In genomic region chr15:74540135-74540760, GRCh38 we compare ENCODE assay signal across 8 cellular contexts. TPM values are rescaled to one million over a fixed set of nuclear protein-coding genes. Genes with fewer than 3 reads are reported as not detected.
DNase-seq lines count a peak whose midpoint lies in the region; ATAC-seq and TF ChIP-seq lines count a peak whose summit lies in the region.

No MANE protein-coding gene starts in this region.

- H3K27me3 ChIP-seq in HUES64 (ENCODE audit: insufficient read depth, low read length) (no peaks in the 10 kb centered on the region), adipocyte (replicated peaks; ENCODE audit: control insufficient read depth, insufficient read depth, low read length) (no peaks in the 10 kb centered on the region), thoracic aorta (replicated peaks; ENCODE audit: insufficient read depth) (no peaks in the 10 kb centered on the region)

- 13% methylated on average over 19 of the region's 19 CpGs for WGBS in HUES64

- H3K9ac ChIP-seq in HUES64 (ENCODE audit: low read depth, low read length) (peak overlapping the region; percentile 91), adipocyte (ENCODE audit: low read length) (peak overlapping the region; percentile 86)

- H3K27ac ChIP-seq in HUES64 (ENCODE audit: low read depth, low read length) (peak overlapping the region; percentile 92), thoracic aorta (peak overlapping the region; percentile 11 to 12)

- peak; percentile 14 for DNase-seq in NOMO-1 treated with DMSO at 0.1 percent for 48 hours (lab: John Stamatoyannopoulos, UW; ENCODE audit: unreplicated experiment)
- DNase-seq in NOMO-1 treated with dmso at 0.1 percent for 144 hours (lab: John Stamatoyannopoulos, UW; ENCODE audit: unreplicated experiment), result no peak
- DNase-seq in adipocyte (ENCODE audit: low read depth), result peak; percentile 33
- peak; percentile 22 for DNase-seq in kidney glomerular epithelial cell (lab: John Stamatoyannopoulos, UW)
- DNase-seq in thoracic aorta (ENCODE audit: low spot score), result no peak
- DNase-seq in Ammon's horn (ENCODE audit: low spot score), result no peak
- DNase-seq in nucleus accumbens (lab: John Stamatoyannopoulos, UW), result no peak

- H3K36me3 ChIP-seq in HUES64 (ENCODE audit: insufficient read depth, low read length) (peaks cover 12% of the 10 kb centered on the region), adipocyte (ENCODE audit: control insufficient read depth, insufficient read depth, low read length, severe bottlenecking) (no peaks in the 10 kb centered on the region), thoracic aorta (no peaks in the 10 kb centered on the region)

- H3K4me3 ChIP-seq in HUES64 (ENCODE audit: low read length) (peak overlapping the region; percentile 97), adipocyte (ENCODE audit: low read length) (peak overlapping the region; percentile 86), thoracic aorta (peak overlapping the region; percentile 99)

- no peak for TF ChIP-seq CTCF in thoracic aorta (IDR thresholded peaks at IDR 0.05)

- no peaks in the 10 kb centered on the region for H3K9me3 ChIP-seq in HUES64 (ENCODE audit: insufficient read depth, low read depth, low read length)
- no peaks in the 10 kb centered on the region for H3K9me3 ChIP-seq in adipocyte (ENCODE audit: control insufficient read depth, low read length)
- no peaks in the 10 kb centered on the region for H3K9me3 ChIP-seq in thoracic aorta

- ATAC-seq in thoracic aorta (ENCODE audit: insufficient number of reproducible peaks, low FRiP score, low read depth), result peak; percentile 21

- H3K4me1 ChIP-seq in HUES64 (ENCODE audit: insufficient read depth, low read length) (peaks cover 25% of the 10 kb centered on the region), adipocyte (ENCODE audit: control insufficient read depth, insufficient read depth, low read length) (peaks cover 24% of the 10 kb centered on the region), thoracic aorta (ENCODE audit: control insufficient read depth in 1 of 2, low read depth in 2 of 2) (peaks cover 7 to 24% of the 10 kb centered on the region in 2 donors)

RNA-seq across cellular contexts. Expression of gene ARID3B, which starts 0.8 kb away (rescaled TPM):
- 85.6 TPM for polyA plus RNA-seq in HUES64 (2013, experiment 1 of 2)
- 88.1 TPM for polyA plus RNA-seq in HUES64 (2013, experiment 2 of 2)
- total RNA-seq in thoracic aorta, result 10 to 100 TPM in 1 of 2 donors, 1 to 10 TPM in 1; 8.9 to 15.0 TPM

Comparison
In these comparisons a context has a peak if more than half of its experiments do, and no peak if none do; other contexts are left out.
1. DNase-seq: peak in NOMO-1 treated with DMSO at 0.1 percent for 48 hours (single experiment), adipocyte (single experiment) and kidney glomerular epithelial cell (single experiment); none in NOMO-1 treated with dmso at 0.1 percent for 144 hours (single experiment), thoracic aorta (single experiment), Ammon's horn (single experiment) and nucleus accumbens (0 of 56).
2. Peak in every context shown above with its lines, with median percentiles within 50 percentile points of each other: H3K4me3 ChIP-seq.